Comparison of ENCODE assay signal across 20 cellular contexts in the genomic region with DNA sequence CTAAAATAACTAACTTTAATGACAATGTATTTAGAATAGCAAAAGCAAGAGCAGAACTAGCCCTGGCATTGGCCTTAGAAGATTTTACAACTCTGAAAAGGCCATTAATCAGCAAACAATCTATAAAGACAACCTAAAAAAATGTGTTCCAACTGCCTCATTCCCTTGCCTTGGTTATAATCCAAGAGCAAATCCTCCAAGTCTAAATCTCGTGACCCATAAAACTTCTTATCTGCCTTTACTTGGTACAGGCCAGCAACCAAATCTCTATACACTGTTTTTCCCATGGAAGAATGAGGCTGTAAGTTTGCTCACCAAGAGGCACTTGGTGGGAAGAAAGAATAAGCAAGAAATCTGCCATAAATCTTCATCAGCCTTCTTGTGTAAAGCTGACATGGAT.
DNase-seq lines count a peak whose midpoint lies in the region; ATAC-seq and TF ChIP-seq lines count a peak whose summit lies in the region.
"Had no signal": no experiment of that assay in that cellular context is flagged by ENCODE, and none has a peak within 500 bp of the region (broad histone marks: within the 10 kb centered on the region; RNA-seq: fewer than 3 reads in every experiment).

No MANE protein-coding gene starts in this region.

- H3K4me1 ChIP-seq in colonic mucosa: no peaks in the 10 kb centered on the region
- H3K4me1 ChIP-seq in CD4-positive, alpha-beta memory T cell (ENCODE audit: insufficient read depth, low read length): no peaks in the 10 kb centered on the region
- H3K4me1 ChIP-seq in CD8-positive, alpha-beta T cell (ENCODE audit: insufficient read depth, low read length): no peaks in the 10 kb centered on the region

- H3K9me3 ChIP-seq in colonic mucosa: no peaks in the 10 kb centered on the region
- H3K9me3 ChIP-seq in CD4-positive, alpha-beta memory T cell (ENCODE audit: control insufficient read depth in 1 of 2, low read length in 2 of 2): no peaks in the 10 kb centered on the region
- no peaks in the 10 kb centered on the region for H3K9me3 ChIP-seq in CD8-positive, alpha-beta T cell (ENCODE audit: low read length)

- no peak for ATAC-seq in CD8-positive, alpha-beta T cell
- ATAC-seq: HepG2 had no signal

- no peak for TF ChIP-seq CTCF in 22Rv1 (IDR thresholded peaks at IDR 0.05)
- no peak for TF ChIP-seq CTCF in LNCaP clone FGC (IDR thresholded peaks at IDR 0.05; ENCODE audit: control insufficient read depth, extremely low read depth, insufficient read depth)
- no peak for TF ChIP-seq CTCF in fibroblast of villous mesenchyme (IDR thresholded peaks at IDR 0.05; ENCODE audit: insufficient read depth, low read depth, low read length)
- no peak for TF ChIP-seq CTCF in retinal pigment epithelial cell (conservative IDR thresholded peaks at IDR 0.05; ENCODE audit: low read depth, low read length)
- no peak for TF ChIP-seq CTCF in colonic mucosa (IDR thresholded peaks at IDR 0.05)
- TF ChIP-seq CTCF in CD8-positive, alpha-beta T cell (IDR thresholded peaks at IDR 0.05): no peak

- CTCF ChIA-PET in CD4-positive, alpha-beta memory T cell (lab: Charles Lee; ENCODE audit: partially characterized antibody): no interaction called here
- CTCF ChIA-PET in CD8-positive, alpha-beta T cell (lab: Charles Lee): no interaction called here

- no peak overlapping the region for H3K4me3 Mint-ChIP-seq in CD4-positive, alpha-beta memory T cell
- no peak overlapping the region for H3K4me3 Mint-ChIP-seq in CD8-positive, alpha-beta T cell

- H3K27ac ChIP-seq in 22Rv1: 0 out of 2 replicates have a peak overlapping the region, but pooled peaks have one; percentile 23
- H3K27ac ChIP-seq in colonic mucosa: no peak overlapping the region
- no peak overlapping the region for H3K27ac ChIP-seq in CD4-positive, alpha-beta memory T cell (ENCODE audit: low read depth, low read length)
- H3K27ac ChIP-seq in CD8-positive, alpha-beta T cell (ENCODE audit: low read depth, low read length): no peak overlapping the region
- H3K27ac ChIP-seq: KMS-11 had no signal

- POLR2A ChIA-PET in CD4-positive, alpha-beta memory T cell (lab: Charles Lee; ENCODE audit: partially characterized antibody): no interaction called here
- POLR2A ChIA-PET in CD8-positive, alpha-beta T cell (lab: Charles Lee): no interaction called here

- no peak overlapping the region for H3K9ac ChIP-seq in colonic mucosa (ENCODE audit: low read depth in 2 of 2, low read length in 2 of 2)
- H3K9ac ChIP-seq: KMS-11 had no signal

- no peak overlapping the region for H3K27ac Mint-ChIP-seq in CD4-positive, alpha-beta memory T cell
- H3K27ac Mint-ChIP-seq in CD8-positive, alpha-beta T cell: no peak overlapping the region

- H3K36me3 ChIP-seq in colonic mucosa: no peaks in the 10 kb centered on the region
- no peaks in the 10 kb centered on the region for H3K36me3 ChIP-seq in CD4-positive, alpha-beta memory T cell (ENCODE audit: insufficient read depth, low read length)
- no peaks in the 10 kb centered on the region for H3K36me3 ChIP-seq in CD8-positive, alpha-beta T cell (ENCODE audit: insufficient read depth, low read length)

- H3K4me3 ChIP-seq in LNCaP clone FGC (ENCODE audit: low read depth, low read length) (no peak overlapping the region), fibroblast of villous mesenchyme (ENCODE audit: low read depth, low read length) (no peak overlapping the region), retinal pigment epithelial cell (ENCODE audit: low read length) (no peak overlapping the region), colonic mucosa (no peak overlapping the region)
- no peak overlapping the region for H3K4me3 ChIP-seq in CD4-positive, alpha-beta memory T cell (ENCODE audit: low read length in 2 of 2)
- no peak overlapping the region for H3K4me3 ChIP-seq in CD8-positive, alpha-beta T cell (ENCODE audit: low read depth, low read length)

- H3K36me3 Mint-ChIP-seq in CD4-positive, alpha-beta memory T cell: no peaks in the 10 kb centered on the region
- no peaks in the 10 kb centered on the region for H3K36me3 Mint-ChIP-seq in CD8-positive, alpha-beta T cell

- DNase-seq in LNCaP clone FGC (ENCODE audit: low read depth) (peak; percentile 72), fibroblast of villous mesenchyme (ENCODE audit: low read depth) (peak; percentile 82), retinal pigment epithelial cell (ENCODE audit: low read depth) (peak; percentile 47), colonic mucosa (no peak), SK-N-DZ (ENCODE audit: low spot score) (no peak)
- DNase-seq in CD4-positive, alpha-beta memory T cell: no peak
- no peak for DNase-seq in CD8-positive, alpha-beta T cell
- DNase-seq: 8988T, C1 segment of cervical spinal cord, COR-L47, DMS53, GDM1, MM.1S, NCI-H187 treated with DMSO at 0.1 percent for 48 hours, NCI-H2171, NCI-H510A treated with DMSO at 0.1 percent for 48 hours, SHP77 had no signal

- H3K9me3 Mint-ChIP-seq in CD4-positive, alpha-beta memory T cell: peaks cover 0 to 3% (median 0%) of the 10 kb centered on the region in 8 donors
- H3K9me3 Mint-ChIP-seq in CD8-positive, alpha-beta T cell: no peaks in the 10 kb centered on the region

- H3K27me3 Mint-ChIP-seq in CD4-positive, alpha-beta memory T cell: no peaks in the 10 kb centered on the region
- H3K27me3 Mint-ChIP-seq in CD8-positive, alpha-beta T cell (ENCODE audit: low read depth): no peaks in the 10 kb centered on the region

- no peaks in the 10 kb centered on the region for H3K4me1 Mint-ChIP-seq in CD4-positive, alpha-beta memory T cell
- H3K4me1 Mint-ChIP-seq in CD8-positive, alpha-beta T cell (ENCODE audit: low read depth): no peaks in the 10 kb centered on the region

- intact Hi-C loops in colonic mucosa (cut with DNase I): no loop called here
- intact Hi-C loops in CD4-positive, alpha-beta memory T cell (cut with micrococcal nuclease): no loop called here
- intact Hi-C loops in CD8-positive, alpha-beta T cell (cut with DNase I, micrococcal nuclease): no loop called here

- H3K27me3 ChIP-seq in colonic mucosa: no peaks in the 10 kb centered on the region
- no peaks in the 10 kb centered on the region for H3K27me3 ChIP-seq in CD4-positive, alpha-beta memory T cell (ENCODE audit: insufficient read depth, low read length)
- no peaks in the 10 kb centered on the region for H3K27me3 ChIP-seq in CD8-positive, alpha-beta T cell (ENCODE audit: insufficient read depth, low read length)

Comparison
In these comparisons a context has a peak if more than half of its experiments do, and no peak if none do; other contexts are left out.
1. DNase-seq: peak in LNCaP clone FGC (single experiment), fibroblast of villous mesenchyme (single experiment) and retinal pigment epithelial cell (single experiment); none in colonic mucosa (single experiment), CD4-positive, alpha-beta memory T cell (0 of 5), CD8-positive, alpha-beta T cell (0 of 7) and SK-N-DZ (single experiment).